In the genomic region with DNA sequence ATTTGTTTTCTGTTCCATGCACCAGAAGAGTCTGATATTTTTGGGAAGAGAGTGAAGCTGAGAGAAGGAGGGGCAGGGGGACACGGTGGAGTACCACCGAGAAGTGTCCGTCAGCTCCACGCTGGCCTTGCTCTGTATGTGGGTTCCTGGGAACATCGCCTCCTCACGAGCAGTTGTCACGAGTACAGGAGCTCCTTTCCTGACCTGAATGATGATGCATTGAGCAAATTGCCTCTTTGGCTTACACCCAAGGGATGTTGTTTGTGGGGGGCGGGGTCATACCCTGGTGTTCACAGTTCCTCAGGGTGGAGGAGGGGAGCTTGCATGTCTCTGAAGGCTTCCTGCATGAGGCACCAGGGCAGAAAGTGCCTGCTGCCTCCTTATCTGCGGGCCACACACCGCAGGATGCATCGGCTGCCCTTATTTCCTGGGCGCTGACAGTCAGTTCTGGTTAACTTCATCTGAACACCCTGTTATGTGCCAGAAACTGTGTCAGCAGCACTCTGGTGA, we compare ENCODE assay signal across 8 cellular contexts. TPM values are rescaled to one million over a fixed set of nuclear protein-coding genes. Genes with fewer than 3 reads are reported as not detected.
DNase-seq lines count a peak whose midpoint lies in the region; TF ChIP-seq lines count a peak whose summit lies in the region.

No MANE protein-coding gene starts in this region.

- TF ChIP-seq CTCF in foreskin fibroblast (IDR thresholded peaks at IDR 0.05; ENCODE audit: low read depth, low read length) (no peak), esophagus muscularis mucosa (IDR thresholded peaks at IDR 0.05) (no peak)

- no peaks in the 10 kb centered on the region for H3K36me3 ChIP-seq in esophagus muscularis mucosa

- H3K4me3 ChIP-seq in foreskin fibroblast (ENCODE audit: low read depth in 1 of 2, low read length in 2 of 2) (no peak overlapping the region), esophagus muscularis mucosa (no peak overlapping the region)

- peaks cover 0 to 18% (median 17%) of the 10 kb centered on the region in 4 donors for H3K4me1 ChIP-seq in esophagus muscularis mucosa

- H3K27me3 ChIP-seq in esophagus muscularis mucosa, result no peaks in the 10 kb centered on the region

- TF ChIP-seq POLR2A in esophagus muscularis mucosa (IDR thresholded peaks at IDR 0.05; ENCODE audit: low read depth), result no peak

- intact Hi-C loops in posterior vena cava (cut with DNase I), result no loop called here
- intact Hi-C loops in esophagus muscularis mucosa (cut with DNase I), result no loop called here

- WGBS in esophagus muscularis mucosa, result 66% methylated on average over 12 of the region's 12 CpGs

- no peaks in the 10 kb centered on the region for H3K9me3 ChIP-seq in esophagus muscularis mucosa

- no peak for TF ChIP-seq EP300 in esophagus muscularis mucosa (IDR thresholded peaks at IDR 0.05)

- DNase-seq in EH (ENCODE audit: low read depth) (peak; percentile 73), NCI-H1105 treated with DMSO at 0.1 percent for 48 hours (lab: John Stamatoyannopoulos, UW) (peak; percentile 35), foreskin fibroblast (peak; percentile 34 to 58), posterior vena cava (ENCODE audit: low spot score) (no peak), esophagus muscularis mucosa (ENCODE audit: extremely low spot score) (no peak), HPDE6-E6E7 (ENCODE audit: extremely low spot score) (no peak)
- DNase-seq in activated CD8-positive, alpha-beta memory T cell treated with anti-CD3 and anti-CD28 coated beads, Interleukin-2, amount 50 U/mL, for 4 hours, result peak; percentile 52
- DNase-seq in stimulated activated CD4-positive, alpha-beta T cell treated with anti-CD3 and anti-CD28 coated beads, Interleukin-4, amount 100 ng/mL, for 4 hours, result peak; percentile 13 to 57

- H3K27ac ChIP-seq in esophagus muscularis mucosa (replicated peaks in 1 of 4), result no peak overlapping the region

RNA-seq across cellular contexts. Expression of gene RGS9, which starts 36.2 kb away (rescaled TPM):
- 1 to 10 TPM; 5.3 to 7.3 TPM for total RNA-seq in posterior vena cava
- 10 to 100 TPM; 22.4 to 58.6 (median 32.2) TPM for total RNA-seq in esophagus muscularis mucosa

Comparison
In these comparisons a context has a peak if more than half of its experiments do, and no peak if none do; other contexts are left out.
1. DNase-seq: peak in EH (single experiment), NCI-H1105 treated with DMSO at 0.1 percent for 48 hours (single experiment), activated CD8-positive, alpha-beta memory T cell treated with anti-CD3 and anti-CD28 coated beads, Interleukin-2, amount 50 U/mL, for 4 hours (single experiment), foreskin fibroblast (2 of 2) and stimulated activated CD4-positive, alpha-beta T cell treated with anti-CD3 and anti-CD28 coated beads, Interleukin-4, amount 100 ng/mL, for 4 hours (2 of 2); none in posterior vena cava (single experiment), esophagus muscularis mucosa (single experiment) and HPDE6-E6E7 (single experiment).